In genomic region chr3:39147374-39147709, GRCh38 we compare ENCODE assay signal across 1 cellular context.
TF ChIP-seq lines count a peak whose summit lies in the region.

No MANE protein-coding gene starts in this region.

TF ChIP-seq in GM23338, 12 proteins besides CTCF, POLR2A, EP300 and RAD21 (continued from another document):
- TF ChIP-seq ZNF331 (CRISPR knock-in tag; IDR thresholded peaks at IDR 0.05; ENCODE audit: low read depth): no peak
- TF ChIP-seq ZNF114 (CRISPR knock-in tag; IDR thresholded peaks at IDR 0.05): no peak
- TF ChIP-seq ZNF462 (CRISPR knock-in tag; IDR thresholded peaks at IDR 0.05): no peak
